1 cellular context compared by ENCODE assay signal in the genomic region with DNA sequence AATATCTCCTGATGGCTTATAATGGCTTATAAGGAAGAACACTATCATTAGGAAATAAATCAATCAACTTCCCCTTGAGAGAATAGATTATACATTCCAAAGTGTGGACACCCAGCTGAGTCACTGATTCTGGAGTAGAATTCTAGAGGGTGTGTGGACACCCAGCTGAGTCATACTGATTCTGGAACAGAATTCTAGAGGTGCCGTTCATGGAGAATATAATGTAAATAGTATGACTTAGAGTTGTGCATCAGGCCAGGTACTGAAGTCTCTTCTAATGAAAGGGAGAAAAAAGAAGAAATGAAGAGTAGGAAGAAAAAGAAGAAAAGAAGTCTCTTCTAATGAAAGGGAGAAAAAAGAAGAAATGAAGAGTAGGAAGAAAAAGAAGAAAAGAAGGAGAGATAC.
TF ChIP-seq lines count a peak whose summit lies in the region.

No MANE protein-coding gene starts in this region.

TF ChIP-seq in SK-N-SH, 30 proteins besides CTCF, POLR2A, EP300 and RAD21 (continued from another document):
- TF ChIP-seq, protein P1, sequence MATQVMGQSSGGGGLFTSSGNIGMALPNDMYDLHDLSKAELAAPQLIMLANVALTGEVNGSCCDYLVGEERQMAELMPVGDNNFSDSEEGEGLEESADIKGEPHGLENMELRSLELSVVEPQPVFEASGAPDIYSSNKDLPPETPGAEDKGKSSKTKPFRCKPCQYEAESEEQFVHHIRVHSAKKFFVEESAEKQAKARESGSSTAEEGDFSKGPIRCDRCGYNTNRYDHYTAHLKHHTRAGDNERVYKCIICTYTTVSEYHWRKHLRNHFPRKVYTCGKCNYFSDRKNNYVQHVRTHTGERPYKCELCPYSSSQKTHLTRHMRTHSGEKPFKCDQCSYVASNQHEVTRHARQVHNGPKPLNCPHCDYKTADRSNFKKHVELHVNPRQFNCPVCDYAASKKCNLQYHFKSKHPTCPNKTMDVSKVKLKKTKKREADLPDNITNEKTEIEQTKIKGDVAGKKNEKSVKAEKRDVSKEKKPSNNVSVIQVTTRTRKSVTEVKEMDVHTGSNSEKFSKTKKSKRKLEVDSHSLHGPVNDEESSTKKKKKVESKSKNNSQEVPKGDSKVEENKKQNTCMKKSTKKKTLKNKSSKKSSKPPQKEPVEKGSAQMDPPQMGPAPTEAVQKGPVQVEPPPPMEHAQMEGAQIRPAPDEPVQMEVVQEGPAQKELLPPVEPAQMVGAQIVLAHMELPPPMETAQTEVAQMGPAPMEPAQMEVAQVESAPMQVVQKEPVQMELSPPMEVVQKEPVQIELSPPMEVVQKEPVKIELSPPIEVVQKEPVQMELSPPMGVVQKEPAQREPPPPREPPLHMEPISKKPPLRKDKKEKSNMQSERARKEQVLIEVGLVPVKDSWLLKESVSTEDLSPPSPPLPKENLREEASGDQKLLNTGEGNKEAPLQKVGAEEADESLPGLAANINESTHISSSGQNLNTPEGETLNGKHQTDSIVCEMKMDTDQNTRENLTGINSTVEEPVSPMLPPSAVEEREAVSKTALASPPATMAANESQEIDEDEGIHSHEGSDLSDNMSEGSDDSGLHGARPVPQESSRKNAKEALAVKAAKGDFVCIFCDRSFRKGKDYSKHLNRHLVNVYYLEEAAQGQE (IDR thresholded peaks at IDR 0.05; ENCODE audit: low read depth, low read length): no peak
- TF ChIP-seq, protein P2, sequence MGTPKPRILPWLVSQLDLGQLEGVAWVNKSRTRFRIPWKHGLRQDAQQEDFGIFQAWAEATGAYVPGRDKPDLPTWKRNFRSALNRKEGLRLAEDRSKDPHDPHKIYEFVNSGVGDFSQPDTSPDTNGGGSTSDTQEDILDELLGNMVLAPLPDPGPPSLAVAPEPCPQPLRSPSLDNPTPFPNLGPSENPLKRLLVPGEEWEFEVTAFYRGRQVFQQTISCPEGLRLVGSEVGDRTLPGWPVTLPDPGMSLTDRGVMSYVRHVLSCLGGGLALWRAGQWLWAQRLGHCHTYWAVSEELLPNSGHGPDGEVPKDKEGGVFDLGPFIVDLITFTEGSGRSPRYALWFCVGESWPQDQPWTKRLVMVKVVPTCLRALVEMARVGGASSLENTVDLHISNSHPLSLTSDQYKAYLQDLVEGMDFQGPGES (IDR thresholded peaks at IDR 0.05; ENCODE audit: low read depth, low read length): no peak
- peak; percentile 69; the same call in 1 of the 2 replicates for TF ChIP-seq FOSL2 (IDR thresholded peaks at IDR 0.05; ENCODE audit: borderline replicate concordance, low read depth)
- TF ChIP-seq, protein P3, sequence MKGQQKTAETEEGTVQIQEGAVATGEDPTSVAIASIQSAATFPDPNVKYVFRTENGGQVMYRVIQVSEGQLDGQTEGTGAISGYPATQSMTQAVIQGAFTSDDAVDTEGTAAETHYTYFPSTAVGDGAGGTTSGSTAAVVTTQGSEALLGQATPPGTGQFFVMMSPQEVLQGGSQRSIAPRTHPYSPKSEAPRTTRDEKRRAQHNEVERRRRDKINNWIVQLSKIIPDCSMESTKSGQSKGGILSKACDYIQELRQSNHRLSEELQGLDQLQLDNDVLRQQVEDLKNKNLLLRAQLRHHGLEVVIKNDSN (IDR thresholded peaks at IDR 0.05; ENCODE audit: borderline replicate concordance, low read depth): no peak
- TF ChIP-seq, protein P4, sequence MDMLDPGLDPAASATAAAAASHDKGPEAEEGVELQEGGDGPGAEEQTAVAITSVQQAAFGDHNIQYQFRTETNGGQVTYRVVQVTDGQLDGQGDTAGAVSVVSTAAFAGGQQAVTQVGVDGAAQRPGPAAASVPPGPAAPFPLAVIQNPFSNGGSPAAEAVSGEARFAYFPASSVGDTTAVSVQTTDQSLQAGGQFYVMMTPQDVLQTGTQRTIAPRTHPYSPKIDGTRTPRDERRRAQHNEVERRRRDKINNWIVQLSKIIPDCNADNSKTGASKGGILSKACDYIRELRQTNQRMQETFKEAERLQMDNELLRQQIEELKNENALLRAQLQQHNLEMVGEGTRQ (IDR thresholded peaks at IDR 0.05; ENCODE audit: borderline replicate concordance, low read depth, low read length): no peak
